11 cellular contexts compared by ENCODE assay signal in the genomic region with DNA sequence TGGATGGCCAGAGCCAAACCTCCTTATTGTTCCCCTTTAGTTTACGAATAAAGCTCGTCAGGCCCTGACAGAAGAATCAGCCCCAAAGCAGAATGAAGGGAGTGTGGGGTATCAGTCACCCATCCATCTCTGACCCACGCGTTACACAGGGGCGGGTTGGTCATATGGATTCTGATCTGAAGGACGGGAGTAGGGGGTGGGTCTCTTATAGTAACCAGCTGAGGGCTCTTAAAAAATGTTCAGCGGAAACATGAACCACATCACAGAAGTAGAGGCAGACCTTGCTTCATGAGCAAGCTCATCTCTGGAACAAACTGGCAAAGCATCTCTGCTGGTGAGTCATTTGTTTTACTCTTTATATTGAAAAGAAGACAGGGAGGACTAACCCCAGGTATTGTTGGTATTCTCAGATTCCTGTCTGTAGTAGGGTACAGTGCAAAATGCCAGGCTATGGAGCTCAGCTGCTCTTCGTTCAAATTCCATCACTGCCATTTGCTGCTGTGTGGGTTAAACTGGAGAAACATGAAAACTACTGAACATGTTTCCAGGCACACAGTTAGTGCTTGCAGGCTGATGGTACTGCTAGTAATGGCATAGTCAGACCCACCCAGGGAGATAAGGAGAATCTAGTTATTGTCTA. TPM values are rescaled to one million over a fixed set of nuclear protein-coding genes. Genes with fewer than 3 reads are reported as not detected.
A peak's percentile ranks its signal among the peaks of the same experiment; 100 is the strongest.
DNase-seq lines count a peak whose midpoint lies in the region; ATAC-seq, FAIRE-seq and TF ChIP-seq lines count a peak whose summit lies in the region.
"Had no signal": no experiment of that assay in that cellular context is flagged by ENCODE, and none has a peak within 500 bp of the region (broad histone marks: within the 10 kb centered on the region; RNA-seq: fewer than 3 reads in every experiment).

TSS of gene CXCR6 (plus strand) at position 258 of the 640 bp plus-strand sequence. CDS start 3,018 bp downstream, outside the sequence.

- 92 to 98% (median 95%) methylated on average over 8 of the region's 8 CpGs for WGBS in heart left ventricle, 4 donors
- 83 to 92% (median 86%) methylated on average over 8 of the region's 8 CpGs for WGBS in small intestine, 3 donors

- no peak for ATAC-seq in heart left ventricle
- no peak for ATAC-seq in HG03457 (IDR thresholded peaks at IDR 0.05; ENCODE audit: unreplicated experiment)
- ATAC-seq in HG02870 (IDR thresholded peaks at IDR 0.05; ENCODE audit: unreplicated experiment) = no peak

- peak within 1 kb of the TSS; percentile 63 for H3K4me3 Mint-ChIP-seq in activated naive CD8-positive, alpha-beta T cell
- H3K4me3 Mint-ChIP-seq in neural progenitor cell = no peak within 1 kb of the TSS

- no peak for TF ChIP-seq CTCF in heart left ventricle (IDR thresholded peaks at IDR 0.05)
- no peak for TF ChIP-seq CTCF in neural progenitor cell (IDR thresholded peaks at IDR 0.05)
- TF ChIP-seq CTCF in osteoblast (IDR thresholded peaks at IDR 0.05; ENCODE audit: extremely low read depth, low read depth, low read length) = no peak

- H3K36me3 ChIP-seq in heart left ventricle = peaks cover 0 to 60% (median 38%) of the 10 kb centered on the region in 9 donors
- H3K36me3 ChIP-seq in small intestine (ENCODE audit: control insufficient read depth in 2 of 2, insufficient read depth in 2 of 2, low read length in 2 of 2) = peaks cover 3 to 4% of the 10 kb centered on the region in 2 donors
- H3K36me3 ChIP-seq in neural progenitor cell = no peaks in the 10 kb centered on the region
- H3K36me3 ChIP-seq in osteoblast (ENCODE audit: insufficient read depth, low read length) = peaks cover 7% of the 10 kb centered on the region
- H3K36me3 ChIP-seq: uterus had no signal

- H3K79me2 ChIP-seq in neural progenitor cell (ENCODE audit: low read depth) (no peaks in the 10 kb centered on the region), osteoblast (ENCODE audit: insufficient read depth, low read length) (no peaks in the 10 kb centered on the region)

- DNase-seq in cardiac septum (ENCODE audit: low spot score) = peak; percentile 33
- DNase-seq in heart left ventricle = no peak
- DNase-seq in small intestine = peak; percentile 45
- DNase-seq in neural progenitor cell (ENCODE audit: low spot score) = no peak
- no peak for DNase-seq in osteoblast (ENCODE audit: insufficient read length, low spot score, missing footprints)
- DNase-seq: anterior cingulate cortex, NCI-H2171, uterus had no signal

- no peak for TF ChIP-seq POLR2A in heart left ventricle (IDR thresholded peaks at IDR 0.05)

- no peak within 1 kb of the TSS for H3K9ac ChIP-seq in neural progenitor cell

- H3K27me3 Mint-ChIP-seq in activated naive CD8-positive, alpha-beta T cell = no peaks in the 10 kb centered on the region
- no peaks in the 10 kb centered on the region for H3K27me3 Mint-ChIP-seq in neural progenitor cell (ENCODE audit: insufficient read depth, low read depth)

- no peak within 1 kb of the TSS for H3K4me2 ChIP-seq in neural progenitor cell
- no peak within 1 kb of the TSS for H3K4me2 ChIP-seq in osteoblast (ENCODE audit: insufficient read depth, low read length)

- peak within 1 kb of the TSS in 1 of 12 donors; percentile 15 for H3K4me3 ChIP-seq in heart left ventricle
- H3K4me3 ChIP-seq in small intestine (ENCODE audit: low read depth in 1 of 2, low read length in 2 of 2) = peak within 1 kb of the TSS in 1 of 2 donors; percentile 44
- no peak within 1 kb of the TSS for H3K4me3 ChIP-seq in neural progenitor cell
- H3K4me3 ChIP-seq in osteoblast (ENCODE audit: insufficient read depth, low read length) = no peak within 1 kb of the TSS
- H3K4me3 ChIP-seq: uterus had no signal

- no peaks in the 10 kb centered on the region for H3K9me3 Mint-ChIP-seq in activated naive CD8-positive, alpha-beta T cell (ENCODE audit: low read depth)
- no peaks in the 10 kb centered on the region for H3K9me3 Mint-ChIP-seq in neural progenitor cell

- H3F3A ChIP-seq in neural progenitor cell (ENCODE audit: low read depth) = no peaks in the 10 kb centered on the region

- H3K36me3 Mint-ChIP-seq in activated naive CD8-positive, alpha-beta T cell = peaks cover 28% of the 10 kb centered on the region
- peaks cover 13% of the 10 kb centered on the region for H3K36me3 Mint-ChIP-seq in neural progenitor cell

- H3K4me1 ChIP-seq in heart left ventricle (peaks cover 0 to 30% (median 8%) of the 10 kb centered on the region in 12 donors), small intestine (ENCODE audit: control insufficient read depth in 2 of 2, insufficient read depth in 1 of 2, low read depth in 1 of 2, low read length in 1 of 2) (no peaks in the 10 kb centered on the region), neural progenitor cell (no peaks in the 10 kb centered on the region), osteoblast (ENCODE audit: insufficient read depth, low read length) (peaks cover 24% of the 10 kb centered on the region)

- H3K27ac Mint-ChIP-seq in activated naive CD8-positive, alpha-beta T cell = peak within 1 kb of the TSS; percentile 83
- no peak within 1 kb of the TSS for H3K27ac Mint-ChIP-seq in neural progenitor cell

- H4K20me1 ChIP-seq in neural progenitor cell (ENCODE audit: low read depth) (no peaks in the 10 kb centered on the region), osteoblast (ENCODE audit: insufficient read depth, low read length) (peaks cover 10% of the 10 kb centered on the region)

- H2AFZ ChIP-seq in neural progenitor cell (replicated peaks) = no peak within 1 kb of the TSS
- no peak within 1 kb of the TSS for H2AFZ ChIP-seq in osteoblast (ENCODE audit: low read length)

- H3K4me1 Mint-ChIP-seq in activated naive CD8-positive, alpha-beta T cell (ENCODE audit: low read depth) = peaks cover 47% of the 10 kb centered on the region
- peaks cover 3% of the 10 kb centered on the region for H3K4me1 Mint-ChIP-seq in neural progenitor cell

- H3K27me3 ChIP-seq in heart left ventricle (no peaks in the 10 kb centered on the region), small intestine (ENCODE audit: control insufficient read depth in 2 of 2, insufficient read depth in 2 of 2, low read length in 2 of 2) (no peaks in the 10 kb centered on the region), neural progenitor cell (no peaks in the 10 kb centered on the region), osteoblast (ENCODE audit: insufficient read depth, low read length) (no peaks in the 10 kb centered on the region)
- H3K27me3 ChIP-seq: uterus had no signal

- intact Hi-C loops in cardiac septum (cut with DNase I) = no loop called here
- intact Hi-C loops in heart left ventricle (cut with DNase I) = loop anchor here in 1 of 10 donors (10.0 kb wide), 1 partner anchor 431 kb away; the partner anchor contains the start of gene CCR5

- H3K27ac ChIP-seq in heart left ventricle (peak within 1 kb of the TSS in 1 of 12 donors; percentile 56), small intestine (ENCODE audit: low read depth in 1 of 2, low read length in 1 of 2) (peak within 1 kb of the TSS in 1 of 2 donors; percentile 76), neural progenitor cell (no peak within 1 kb of the TSS), osteoblast (ENCODE audit: low read depth, low read length) (no peak within 1 kb of the TSS)
- H3K27ac ChIP-seq: uterus had no signal

- H3K9me3 ChIP-seq in heart left ventricle = no peaks in the 10 kb centered on the region
- H3K9me3 ChIP-seq in small intestine (ENCODE audit: control insufficient read depth, low read depth) = no peaks in the 10 kb centered on the region
- no peaks in the 10 kb centered on the region for H3K9me3 ChIP-seq in neural progenitor cell (ENCODE audit: low read depth)
- no peaks in the 10 kb centered on the region for H3K9me3 ChIP-seq in osteoblast (ENCODE audit: low read depth, low read length)
- H3K9me3 ChIP-seq: uterus had no signal

- FAIRE-seq in small intestine (lab: Jason Lieb, UNC) = no peak

RNA-seq across cellular contexts. Expression of gene CXCR6, which starts in this region (rescaled TPM):
- 0.32 TPM for total RNA-seq in cardiac septum
- 1 to 10 TPM in 2 of 9 donors, under 1 TPM in 4, not detected in 3; 0.20 to 2.1 (median 0.32) TPM for total RNA-seq in heart left ventricle
- polyA plus RNA-seq in heart left ventricle = under 1 TPM; 0.19 to 0.28 TPM
- 1 to 10 TPM in 2 of 3 donors, under 1 TPM in 1; 0.45 to 2.7 (median 2.2) TPM for polyA plus RNA-seq in small intestine
- not detected in 2 replicates for total RNA-seq in neural progenitor cell (ENCODE audit: low replicate concordance)
- total RNA-seq in osteoblast = not detected in 2 replicates

Comparison
In these comparisons a context has a peak if more than half of its experiments do, and no peak if none do; other contexts are left out.
1. Peak in DNase-seq in cardiac septum; RNA of the gene not detected or under 1 TPM.